ENCODE assay signal across 1 cellular context in genomic region chr15:88181613-88182012, GRCh38.
TF ChIP-seq lines count a peak whose summit lies in the region.

No MANE protein-coding gene starts in this region.

TF ChIP-seq in GM12878, 131 proteins besides CTCF, POLR2A, EP300 and RAD21 (continued from another document):
- TF ChIP-seq NKRF (conservative IDR thresholded peaks at IDR 0.05), result no peak
TF ChIP-seq in GM12878: peak in this region for 1.
